16 cellular contexts compared by ENCODE assay signal in genomic region chr1:97581614-97582051, GRCh38.
DNase-seq lines count a peak whose midpoint lies in the region; ATAC-seq and TF ChIP-seq lines count a peak whose summit lies in the region.
"Had no signal": no experiment of that assay in that cellular context is flagged by ENCODE, and none has a peak within 500 bp of the region (broad histone marks: within the 10 kb centered on the region; RNA-seq: fewer than 3 reads in every experiment).

No MANE protein-coding gene starts in this region.

- H2AK5ac ChIP-seq in mesenchymal stem cell (ENCODE audit: low read length, severe bottlenecking) = no peak overlapping the region

- no peak overlapping the region for H2AFZ ChIP-seq in mesenchymal stem cell (ENCODE audit: low read depth, low read length)

- H3K14ac ChIP-seq in mesenchymal stem cell (ENCODE audit: low read length in 2 of 2) = no peak overlapping the region

- no peak for TF ChIP-seq CTCF in endodermal cell (conservative IDR thresholded peaks at IDR 0.05)

- no peaks in the 10 kb centered on the region for H3K4me1 ChIP-seq in endodermal cell (ENCODE audit: control insufficient read depth, insufficient read depth, low read length)
- H3K4me1 ChIP-seq in mesenchymal stem cell (ENCODE audit: control insufficient read depth, insufficient read depth, low read depth, low read length) = no peaks in the 10 kb centered on the region
- H3K4me1 ChIP-seq: BLaER1, heart right ventricle, right atrium auricular region had no signal

- no peak overlapping the region for H2BK120ac ChIP-seq in mesenchymal stem cell (ENCODE audit: low read depth, low read length)

- H3K27me3 Mint-ChIP-seq in endodermal cell (ENCODE audit: insufficient read depth) (no peaks in the 10 kb centered on the region), T-helper 17 cell (no peaks in the 10 kb centered on the region)
- H3K27me3 Mint-ChIP-seq: effector memory CD8-positive, alpha-beta T cell; type B pancreatic cell had no signal

- H3K27ac ChIP-seq in endodermal cell (ENCODE audit: low read depth, low read length) (no peak overlapping the region), mesenchymal stem cell (ENCODE audit: low read length, poor library complexity, severe bottlenecking) (no peak overlapping the region)
- H3K27ac ChIP-seq: BLaER1, heart right ventricle, right atrium auricular region had no signal

- no peak overlapping the region for H3K18ac ChIP-seq in mesenchymal stem cell (ENCODE audit: low read depth in 1 of 2, low read length in 2 of 2)

- 65 to 88% methylated on average over 1 to 2 of the region's 2 CpGs for WGBS in endodermal cell (ENCODE audit: insufficient coverage in 1 of 2, insufficient read length in 1 of 2), 2 experiments
- 41% methylated on average over 2 of the region's 2 CpGs for WGBS in mesenchymal stem cell

- no peak overlapping the region for H3K4me3 ChIP-seq in endodermal cell (ENCODE audit: low read length)
- no peak overlapping the region for H3K4me3 ChIP-seq in mesenchymal stem cell (ENCODE audit: insufficient read depth in 1 of 2, low read depth in 1 of 2, low read length in 2 of 2)
- H3K4me3 ChIP-seq: BLaER1, heart right ventricle, right atrium auricular region had no signal

- H2BK15ac ChIP-seq in mesenchymal stem cell (ENCODE audit: low read depth, poor library complexity, severe bottlenecking) = no peak overlapping the region

- H3K9ac ChIP-seq in endodermal cell (ENCODE audit: extremely low read depth, low read length, poor library complexity, severe bottlenecking) (no peak overlapping the region), mesenchymal stem cell (ENCODE audit: low read length) (no peak overlapping the region)
- H3K9ac ChIP-seq: BLaER1 had no signal

- H3K4me2 ChIP-seq in mesenchymal stem cell (ENCODE audit: low read length, poor library complexity, severe bottlenecking) = no peak overlapping the region
- H3K4me2 ChIP-seq: BLaER1 had no signal

- H3K23ac ChIP-seq in mesenchymal stem cell (ENCODE audit: low read length in 2 of 2) = no peak overlapping the region

- H3K9me3 ChIP-seq in endodermal cell (ENCODE audit: control insufficient read depth, low read length) = no peaks in the 10 kb centered on the region
- H3K9me3 ChIP-seq in mesenchymal stem cell (ENCODE audit: control insufficient read depth, low read length) = no peaks in the 10 kb centered on the region
- no peaks in the 10 kb centered on the region for H3K9me3 ChIP-seq in T-helper 17 cell (ENCODE audit: control insufficient read depth, low read length, poor library complexity, severe bottlenecking)
- H3K9me3 ChIP-seq: BLaER1, right atrium auricular region had no signal

- H3K79me1 ChIP-seq in mesenchymal stem cell (replicated peaks; ENCODE audit: low read length, poor library complexity, severe bottlenecking) = no peaks in the 10 kb centered on the region

- H4K91ac ChIP-seq in mesenchymal stem cell (ENCODE audit: low read length) = no peak overlapping the region

- peaks cover 19% of the 10 kb centered on the region for H3K4me1 Mint-ChIP-seq in endodermal cell
- peaks cover 4% of the 10 kb centered on the region for H3K4me1 Mint-ChIP-seq in T-helper 17 cell

- no peak overlapping the region for H2BK5ac ChIP-seq in mesenchymal stem cell (ENCODE audit: low read depth, low read length, poor library complexity, severe bottlenecking)

- no peaks in the 10 kb centered on the region for H3K36me3 Mint-ChIP-seq in endodermal cell (ENCODE audit: low read depth)
- H3K36me3 Mint-ChIP-seq in T-helper 17 cell (ENCODE audit: low read depth) = peaks cover 11% of the 10 kb centered on the region
- H3K36me3 Mint-ChIP-seq: type B pancreatic cell had no signal

- no peak overlapping the region for H3K4ac ChIP-seq in mesenchymal stem cell (ENCODE audit: low read depth in 1 of 2, low read length in 2 of 2)

- H3K4me3 Mint-ChIP-seq in endodermal cell (no peak overlapping the region), T-helper 17 cell (no peak overlapping the region)
- H3K4me3 Mint-ChIP-seq: effector memory CD8-positive, alpha-beta T cell; type B pancreatic cell had no signal

- peak overlapping the region; percentile 82 for H3K27ac Mint-ChIP-seq in endodermal cell
- H3K27ac Mint-ChIP-seq in T-helper 17 cell = no peak overlapping the region
- H3K27ac Mint-ChIP-seq: effector memory CD8-positive, alpha-beta T cell; type B pancreatic cell had no signal

- no peaks in the 10 kb centered on the region for H3K9me3 Mint-ChIP-seq in endodermal cell
- H3K9me3 Mint-ChIP-seq: effector memory CD8-positive, alpha-beta T cell; type B pancreatic cell had no signal

- no peak overlapping the region for H4K8ac ChIP-seq in mesenchymal stem cell (ENCODE audit: low read length)

- no peak for ATAC-seq in GM19397 (IDR thresholded peaks at IDR 0.05; ENCODE audit: unreplicated experiment)
- ATAC-seq in T-helper 17 cell = no peak
- ATAC-seq in HG03520 (IDR thresholded peaks at IDR 0.05; ENCODE audit: unreplicated experiment) = no peak
- ATAC-seq in HG03175 (IDR thresholded peaks at IDR 0.05; ENCODE audit: unreplicated experiment) = no peak
- ATAC-seq: effector memory CD8-positive, alpha-beta T cell; heart right ventricle had no signal

- no peak overlapping the region for H2BK12ac ChIP-seq in mesenchymal stem cell (ENCODE audit: low read length in 2 of 2)

- H3K27me3 ChIP-seq in endodermal cell (ENCODE audit: control insufficient read depth, insufficient read depth, low read length, poor library complexity, severe bottlenecking) (no peaks in the 10 kb centered on the region), mesenchymal stem cell (ENCODE audit: control insufficient read depth in 1 of 2, insufficient read depth in 1 of 2, low read length in 2 of 2) (no peaks in the 10 kb centered on the region)
- H3K27me3 ChIP-seq: BLaER1, heart right ventricle, right atrium auricular region had no signal

- H3K36me3 ChIP-seq in endodermal cell (ENCODE audit: control insufficient read depth, insufficient read depth, low read length) (no peaks in the 10 kb centered on the region), mesenchymal stem cell (ENCODE audit: control insufficient read depth in 1 of 2, insufficient read depth in 2 of 2, low read depth in 1 of 2, low read length in 2 of 2) (no peaks in the 10 kb centered on the region)
- H3K36me3 ChIP-seq: BLaER1, right atrium auricular region had no signal

- DNase-seq in ELF-1 (ENCODE audit: low read depth, low spot score) = peak; percentile 57
- DNase-seq in M059J (ENCODE audit: low read depth) = peak; percentile 74
- DNase-seq in endodermal cell = peak; percentile 78
- DNase-seq in mesenchymal stem cell = peak; percentile 63
- DNase-seq in T-helper 17 cell = no peak
- DNase-seq: activated naive CD4-positive, alpha-beta T cell; DMS79 treated with DMSO at 0.1 percent for 48 hours; effector memory CD8-positive, alpha-beta T cell; heart right ventricle; stimulated activated CD4-positive, alpha-beta T cell treated with anti-CD3 and anti-CD28 coated beads, Interleukin-4, amount 100 ng/mL, for 1 hour had no signal

Comparison
In these comparisons a context has a peak if more than half of its experiments do, and no peak if none do; other contexts are left out.
1. DNase-seq: peak in ELF-1 (single experiment), M059J (single experiment), endodermal cell (single experiment) and mesenchymal stem cell (single experiment); none in T-helper 17 cell (0 of 3).